ENCODE assay signal across 17 cellular contexts in the genomic region with DNA sequence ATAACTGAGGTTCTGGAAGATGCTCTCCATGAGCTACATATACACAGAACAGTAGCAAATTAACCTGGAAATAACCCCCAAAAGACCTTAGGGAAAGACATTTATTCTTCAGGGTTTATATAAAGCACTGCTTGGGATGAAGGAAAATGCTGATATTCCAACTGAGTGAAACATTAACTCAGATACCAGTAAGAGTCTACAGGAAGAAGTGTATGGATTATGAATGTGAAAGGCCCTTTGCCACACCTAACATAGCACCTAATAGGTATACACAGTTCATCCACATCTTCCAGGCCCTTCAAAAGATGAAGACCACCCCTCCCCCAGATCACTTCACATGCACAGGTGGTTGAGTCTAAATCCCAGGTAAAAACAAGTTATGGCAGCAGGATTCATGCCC. TPM values are rescaled to one million over a fixed set of nuclear protein-coding genes. Genes with fewer than 3 reads are reported as not detected.
DNase-seq lines count a peak whose midpoint lies in the region; ATAC-seq, FAIRE-seq and TF ChIP-seq lines count a peak whose summit lies in the region.
"Had no signal": no experiment of that assay in that cellular context is flagged by ENCODE, and none has a peak within 500 bp of the region (broad histone marks: within the 10 kb centered on the region; RNA-seq: fewer than 3 reads in every experiment).

No MANE protein-coding gene starts in this region.

- POLR2A ChIA-PET in HepG2 (lab: Yijun Ruan, JAX): interaction anchor here (1.4 kb wide), 1 partner anchor 51 kb away, joined by 3 read pairs; a partner anchor contains a TSS

- in situ Hi-C loops in HepG2 (cut with HindIII; ENCODE audit: extremely low pct_ligation_motif_present, low pct_unique_long_range_greater_than_20kb) (no loop called here), transverse colon (cut with MboI; ENCODE audit: low pct_ligation_motif_present in 1 of 4, low pct_unique_long_range_greater_than_20kb in 1 of 4, low sequenced_read_pairs in 3 of 4) (no loop called here), ACHN (cut with HindIII; ENCODE audit: low pct_ligation_motif_present, low pct_unique_long_range_greater_than_20kb, low sequenced_read_pairs) (no loop called here)

- TF ChIP-seq CTCF in HepG2 (CRISPR knock-in tag; IDR thresholded peaks at IDR 0.05): no peak
- no peak for TF ChIP-seq CTCF in right lobe of liver (IDR thresholded peaks at IDR 0.05)
- no peak for TF ChIP-seq CTCF in colonic mucosa (IDR thresholded peaks at IDR 0.05)
- no peak for TF ChIP-seq CTCF in transverse colon (IDR thresholded peaks at IDR 0.05)

- H3K9ac ChIP-seq in HepG2 (ENCODE audit: insufficient read depth, low read depth, low read length): no peak overlapping the region
- no peak overlapping the region for H3K9ac ChIP-seq in colonic mucosa (ENCODE audit: low read depth in 2 of 2, low read length in 2 of 2)
- H3K9ac ChIP-seq: BLaER1 treated with 17β-estradiol and CSF1 and Interleukin-3, amounts not matched to agents 10 nM and 100 nM; GM23248 had no signal

- FAIRE-seq in HepG2 (lab: Jason Lieb, UNC): no peak
- FAIRE-seq in islet of Langerhans (lab: Jason Lieb, UNC): peak; percentile 41
- FAIRE-seq: GM12892, GM18507 had no signal

- TF ChIP-seq EP300 in HepG2 (IDR thresholded peaks at IDR 0.05; ENCODE audit: low read depth in 2 of 2, low read length in 2 of 2) (no peak), HepG2 (CRISPR knock-in tag; IDR thresholded peaks at IDR 0.05; ENCODE audit: borderline replicate concordance) (no peak), transverse colon (IDR thresholded peaks at IDR 0.05; ENCODE audit: low read depth) (no peak)

- H3K27me3 ChIP-seq in HepG2 (ENCODE audit: control insufficient read depth in 1 of 2, insufficient read depth in 2 of 2, low read length in 2 of 2): no peaks in the 10 kb centered on the region
- H3K27me3 ChIP-seq in right lobe of liver: no peaks in the 10 kb centered on the region
- no peaks in the 10 kb centered on the region for H3K27me3 ChIP-seq in colonic mucosa
- no peaks in the 10 kb centered on the region for H3K27me3 ChIP-seq in transverse colon
- H3K27me3 ChIP-seq: BLaER1 treated with 17β-estradiol and CSF1 and Interleukin-3, amounts not matched to agents 10 nM and 100 nM had no signal

- DNase-seq in HepG2 (ENCODE audit: low spot score) (no peak), right lobe of liver (no peak), colonic mucosa (no peak), transverse colon (no peak), ACHN (no peak), NCI-H1436 treated with DMSO at 0.1 percent for 48 hours (lab: John Stamatoyannopoulos, UW) (no peak), DMS153 (lab: John Stamatoyannopoulos, UW) (no peak)
- DNase-seq: 8988T; CD8-positive, alpha-beta T cell; DMS 273 treated with DMSO at 0.1 percent for 48 hours; GDM1; GM23248 had no signal

- H3K36me3 ChIP-seq in HepG2 (replicated peaks in 1 of 2; ENCODE audit: control insufficient read depth in 1 of 2, insufficient read depth in 2 of 2, low read length in 2 of 2): no peaks in the 10 kb centered on the region
- H3K36me3 ChIP-seq in right lobe of liver: no peaks in the 10 kb centered on the region
- no peaks in the 10 kb centered on the region for H3K36me3 ChIP-seq in colonic mucosa
- no peaks in the 10 kb centered on the region for H3K36me3 ChIP-seq in transverse colon
- H3K36me3 ChIP-seq: BLaER1 treated with 17β-estradiol and CSF1 and Interleukin-3, amounts not matched to agents 10 nM and 100 nM; HAP-1 had no signal

- H2AFZ ChIP-seq in HepG2 (ENCODE audit: low read length): no peak overlapping the region
- H2AFZ ChIP-seq: GM23248 had no signal

- CTCF ChIA-PET in HepG2 (lab: Yijun Ruan, JAX; ENCODE audit: low intra/inter-chr PET ratio, low total read pairs): no interaction called here

- ATAC-seq in HepG2 (peak; percentile 62; the same call in 2 of the 3 replicates), right lobe of liver (no peak)
- ATAC-seq: CD8-positive, alpha-beta T cell had no signal

- H3K4me1 ChIP-seq in HepG2 (ENCODE audit: insufficient read depth, low read length) (peaks cover 22% of the 10 kb centered on the region), right lobe of liver (no peaks in the 10 kb centered on the region), colonic mucosa (no peaks in the 10 kb centered on the region), transverse colon (peaks cover 0 to 20% (median 5%) of the 10 kb centered on the region in 4 donors)
- H3K4me1 ChIP-seq: BLaER1 treated with 17β-estradiol and CSF1 and Interleukin-3, amounts not matched to agents 10 nM and 100 nM; HAP-1 had no signal

- no peak overlapping the region; the same call in 1 of the 2 replicates for H3K4me2 ChIP-seq in HepG2 (ENCODE audit: low read depth, low read length)
- H3K4me2 ChIP-seq: BLaER1 treated with 17β-estradiol and CSF1 and Interleukin-3, amounts not matched to agents 10 nM and 100 nM had no signal

- TF ChIP-seq POLR2A in HepG2 (IDR thresholded peaks at IDR 0.05; ENCODE audit: insufficient read depth in 1 of 2, low read depth in 2 of 2, low read length in 2 of 2) (no peak), right lobe of liver (IDR thresholded peaks at IDR 0.05) (no peak), transverse colon (IDR thresholded peaks at IDR 0.05) (no peak)

- no peaks in the 10 kb centered on the region for H3K9me3 ChIP-seq in HepG2 (ENCODE audit: low read length)
- no peaks in the 10 kb centered on the region for H3K9me3 ChIP-seq in right lobe of liver
- H3K9me3 ChIP-seq in colonic mucosa: no peaks in the 10 kb centered on the region
- no peaks in the 10 kb centered on the region for H3K9me3 ChIP-seq in transverse colon
- H3K9me3 ChIP-seq: HAP-1 had no signal

- no TSS peak for BruUV-seq in HepG2 (replicated peaks; lab: Mats Ljungman, UMichigan)

- TF ChIP-seq RAD21 in HepG2 (CRISPR knock-in tag; IDR thresholded peaks at IDR 0.05): no peak

- intact Hi-C loops in HepG2 (cut with micrococcal nuclease; ENCODE audit: unreplicated experiment) (no loop called here), right lobe of liver (cut with DNase I) (no loop called here), colonic mucosa (cut with DNase I) (no loop called here), transverse colon (cut with DNase I; ENCODE audit: low total_unique reads) (no loop called here)

- H3K4me3 ChIP-seq in HepG2 (replicated peaks in 1 of 3; ENCODE audit: insufficient read depth in 1 of 3, low read depth in 2 of 3, low read length in 3 of 3): no peak overlapping the region
- H3K4me3 ChIP-seq in right lobe of liver: no peak overlapping the region
- H3K4me3 ChIP-seq in colonic mucosa: no peak overlapping the region
- H3K4me3 ChIP-seq in transverse colon: no peak overlapping the region
- H3K4me3 ChIP-seq: BLaER1 treated with 17β-estradiol and CSF1 and Interleukin-3, amounts not matched to agents 10 nM and 100 nM; GM23248; HAP-1 had no signal

- no peaks in the 10 kb centered on the region for H4K20me1 ChIP-seq in HepG2 (ENCODE audit: insufficient read depth, low read length)
- H4K20me1 ChIP-seq: BLaER1 treated with 17β-estradiol and CSF1 and Interleukin-3, amounts not matched to agents 10 nM and 100 nM had no signal

- no peaks in the 10 kb centered on the region for H3K79me2 ChIP-seq in HepG2 (ENCODE audit: insufficient read depth, low read length)

- H3K27ac ChIP-seq in HepG2 (ENCODE audit: extremely low read length, insufficient read depth, low read length) (no peak overlapping the region), right lobe of liver (no peak overlapping the region), colonic mucosa (peak overlapping the region; percentile 57), transverse colon (peak overlapping the region in 3 of 4 donors; percentile 8 to 28 (median 8))
- H3K27ac ChIP-seq: BLaER1 treated with 17β-estradiol and CSF1 and Interleukin-3, amounts not matched to agents 10 nM and 100 nM; GM23248 had no signal

TF ChIP-seq in HepG2, 621 proteins besides CTCF, POLR2A, EP300 and RAD21 (continues in another document):
- TF ChIP-seq SNAPC2 (CRISPR knock-in tag; IDR thresholded peaks at IDR 0.05) (no peak), ZNF619 (CRISPR knock-in tag; IDR thresholded peaks at IDR 0.05) (no peak), ZNF337 (CRISPR knock-in tag; IDR thresholded peaks at IDR 0.05; ENCODE audit: borderline replicate concordance, low read depth) (no peak), ZFAT (CRISPR knock-in tag; conservative IDR thresholded peaks at IDR 0.05) (no peak)

RNA-seq across cellular contexts. Expression of a gene that starts 50.4 kb away (rescaled TPM):
- total RNA-seq in HepG2 (2016; rRNA removed; fragmentation: Illumina TruSeq; extraction: Trizol): 24.0 and 34.9 TPM in 2 replicates
- total RNA-seq in HepG2 (2016; cell fraction: cytosol; rRNA removed; fragmentation: Illumina TruSeq; extraction: Trizol; ENCODE audit: low read depth): 3.5 TPM in 2 replicates
- 22.2 and 31.0 TPM in 2 replicates for total RNA-seq in HepG2 (2016; cell fraction: insoluble cytoplasmic fraction; rRNA removed; fragmentation: Illumina TruSeq; extraction: Trizol)
- total RNA-seq in HepG2 (2016; cell fraction: membrane; rRNA removed; fragmentation: Illumina TruSeq; extraction: Trizol): 9.8 and 11.9 TPM in 2 replicates
- 18.1 and 21.7 TPM in 2 replicates for total RNA-seq in HepG2 (2016; cell fraction: nucleus; rRNA removed; fragmentation: Illumina TruSeq; extraction: Trizol)
- 12.4 and 13.1 TPM in 2 replicates for polyA plus RNA-seq in HepG2 (2011; rRNA removed)
- 10.8 and 12.5 TPM in 2 replicates for polyA plus RNA-seq in HepG2 (2011; cell fraction: cytosol; rRNA removed)
- 12.7 and 15.2 TPM in 2 replicates for polyA plus RNA-seq in HepG2 (2011; cell fraction: nucleus; rRNA removed)
- polyA plus RNA-seq in HepG2 (2012): 9.7 and 12.2 TPM in 2 replicates
- polyA plus RNA-seq in HepG2 (2016; cell fraction: cytosol; fragmentation: Illumina TruSeq; extraction: Trizol; ENCODE audit: low read depth): 1.7 and 2.1 TPM in 2 replicates
- 35.5 and 36.8 TPM in 2 replicates for polyA plus RNA-seq in HepG2 (2016; cell fraction: insoluble cytoplasmic fraction; fragmentation: Illumina TruSeq; extraction: Trizol; ENCODE audit: low read depth)
- polyA plus RNA-seq in HepG2 (2016; cell fraction: membrane; fragmentation: Illumina TruSeq; extraction: Trizol; ENCODE audit: low read depth): 6.1 and 8.8 TPM in 2 replicates
- polyA plus RNA-seq in HepG2 (2016; cell fraction: nucleus; fragmentation: Illumina TruSeq; extraction: Trizol; ENCODE audit: insufficient read depth, low read depth): 21.2 and 23.3 TPM in 2 replicates
- polyA minus RNA-seq in HepG2 (2011; rRNA and poly(A)+ RNA removed; ENCODE audit: low replicate concordance): 24.8 and 28.9 TPM in 2 replicates
- polyA minus RNA-seq in HepG2 (2011; cell fraction: cytosol; rRNA and poly(A)+ RNA removed): 14.2 and 20.7 TPM in 2 replicates
- polyA minus RNA-seq in HepG2 (2011; cell fraction: nucleus; rRNA and poly(A)+ RNA removed): 9.4 and 16.2 TPM in 2 replicates
- total RNA-seq in right lobe of liver: 10 to 100 TPM; 13.4 to 25.1 (median 16.6) TPM
- 100 to 1,000 TPM; 106 to 132 TPM for total RNA-seq in colonic mucosa
- total RNA-seq in transverse colon: 100 to 1,000 TPM in 3 of 4 donors, 10 to 100 TPM in 1; 96.7 to 144 (median 114) TPM
- total RNA-seq: CD8-positive, alpha-beta T cell; GM23248 had no signal

Comparison
In these comparisons a context has a peak if more than half of its experiments do, and no peak if none do; other contexts are left out.
1. H3K27ac ChIP-seq: peak in colonic mucosa (single experiment) and transverse colon (3 of 4); none in HepG2 (single experiment) and right lobe of liver (0 of 3).